Comparison of ENCODE assay signal across 6 cellular contexts in the genomic region with DNA sequence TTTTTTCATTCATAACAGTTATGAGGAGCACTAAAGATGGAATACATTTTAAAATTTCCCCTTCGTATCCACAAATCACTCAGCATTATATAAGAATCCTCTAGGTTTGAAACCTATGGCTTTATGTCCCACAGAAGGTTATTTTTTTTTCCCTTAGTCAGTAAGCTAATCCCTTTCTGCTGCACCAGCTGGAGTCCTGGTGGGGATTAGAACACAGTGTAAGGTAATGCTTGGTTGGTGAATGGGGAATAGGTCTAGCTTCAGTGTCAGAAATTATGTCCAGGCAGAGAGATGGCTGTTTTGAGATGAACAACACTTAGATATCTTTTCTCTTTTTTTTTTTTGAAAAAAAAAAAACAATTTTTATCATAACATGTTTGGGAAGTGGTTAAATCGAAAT.
"Had no signal": no experiment of that assay in that cellular context is flagged by ENCODE, and none has a peak within 500 bp of the region (broad histone marks: within the 10 kb centered on the region; RNA-seq: fewer than 3 reads in every experiment).

No MANE protein-coding gene starts in this region.

- H3K27ac ChIP-seq: HL-60 had no signal

- H3K4me3 ChIP-seq: GM23338 had no signal

- ATAC-seq: GM23338, HepG2 had no signal

- DNase-seq: H9, HCEC 1CT, KBM-7 had no signal
